In genomic region chr19:1651548-1652394, GRCh38 we compare ENCODE assay signal across 8 cellular contexts. TPM values are rescaled to one million over a fixed set of nuclear protein-coding genes. Genes with fewer than 3 reads are reported as not detected.
A peak's percentile ranks its signal among the peaks of the same experiment; 100 is the strongest.
DNase-seq lines count a peak whose midpoint lies in the region; ATAC-seq and TF ChIP-seq lines count a peak whose summit lies in the region.

No MANE protein-coding gene starts in this region.

- H3K4me3 ChIP-seq in esophagus (ENCODE audit: low read depth in 1 of 2, low read length in 2 of 2), result peak overlapping the region; percentile 55 to 78

- H3K36me3 Mint-ChIP-seq in nephron (ENCODE audit: low read depth), result no peaks in the 10 kb centered on the region

- peak overlapping the region; percentile 96 for H3K27ac ChIP-seq in KOPT-K1 (ENCODE audit: low read depth, low read length, poor library complexity, severe bottlenecking)
- H3K27ac ChIP-seq in esophagus (ENCODE audit: low read depth in 2 of 2, low read length in 1 of 2), result peak overlapping the region; percentile 35 to 95

- H3K4me1 Mint-ChIP-seq in nephron, result peaks cover 7% of the 10 kb centered on the region

- no peak for TF ChIP-seq CTCF in nephron (IDR thresholded peaks at IDR 0.05; ENCODE audit: unreplicated experiment in 3 of 3)

- H3K36me3 ChIP-seq in KOPT-K1 (ENCODE audit: insufficient read depth, low read length) (peaks cover 35% of the 10 kb centered on the region), esophagus (ENCODE audit: control insufficient read depth in 2 of 2, insufficient read depth in 2 of 2, low read length in 1 of 2) (peaks cover 0 to 6% of the 10 kb centered on the region in 2 donors)

- H3K27me3 ChIP-seq in esophagus (ENCODE audit: control insufficient read depth in 1 of 2, insufficient read depth in 2 of 2, low read length in 2 of 2), result no peaks in the 10 kb centered on the region

- no peak for ATAC-seq in GM18519 (IDR thresholded peaks at IDR 0.05; ENCODE audit: low FRiP score, unreplicated experiment)
- ATAC-seq in GM19351 (IDR thresholded peaks at IDR 0.05; ENCODE audit: unreplicated experiment), result no peak

- H3K4me1 ChIP-seq in esophagus (ENCODE audit: control insufficient read depth in 2 of 2, insufficient read depth in 2 of 2, low read length in 1 of 2), result peaks cover 4 to 7% of the 10 kb centered on the region in 2 donors

- no peaks in the 10 kb centered on the region for H3K9me3 Mint-ChIP-seq in nephron

- H3K27me3 Mint-ChIP-seq in nephron (ENCODE audit: low read depth), result peaks cover 4% of the 10 kb centered on the region

- peak overlapping the region; percentile 98 to 99 (median 98) for H3K4me3 Mint-ChIP-seq in nephron

- 0 to 1% methylated on average over 54 to 118 of the region's 118 CpGs for WGBS in esophagus, 2 donors

- DNase-seq in EL (peak; percentile 39), activated T-cell treated with anti-CD3 and anti-CD28 coated beads for 1 hour (ENCODE audit: low read depth) (peak; percentile 35), hippocampal formation (lab: John Stamatoyannopoulos, UW) (no peak)

- no peaks in the 10 kb centered on the region for H3K9me3 ChIP-seq in KOPT-K1 (ENCODE audit: insufficient read depth, low read length, poor library complexity, severe bottlenecking)
- H3K9me3 ChIP-seq in esophagus (ENCODE audit: control insufficient read depth in 2 of 2, insufficient read depth in 1 of 2, low read depth in 1 of 2, low read length in 1 of 2), result no peaks in the 10 kb centered on the region

- peak overlapping the region; percentile 98 to 99 (median 98) for H3K27ac Mint-ChIP-seq in nephron

RNA-seq across cellular contexts. Expression of gene TCF3, which starts 0.6 kb away (rescaled TPM):
- polyA plus RNA-seq in esophagus, result 10 to 100 TPM; 23.1 to 27.1 TPM

RNA-seq across cellular contexts. Expression of gene UQCR11, which starts 46.5 kb away (rescaled TPM):
- polyA plus RNA-seq in esophagus, result 100 to 1,000 TPM in 1 of 2 donors, 10 to 100 TPM in 1; 70.5 to 105 TPM

RNA-seq across cellular contexts. Expression of gene MBD3, which starts 59.1 kb away (rescaled TPM):
- 10 to 100 TPM; 50.0 to 72.8 TPM for polyA plus RNA-seq in esophagus

Comparison
In these comparisons a context has a peak if more than half of its experiments do, and no peak if none do; other contexts are left out.
1. DNase-seq: peak in EL (single experiment) and activated T-cell treated with anti-CD3 and anti-CD28 coated beads for 1 hour (single experiment); none in hippocampal formation (0 of 2).